1 cellular context compared by ENCODE assay signal in genomic region chr3:124784686-124785382, GRCh38.
TF ChIP-seq lines count a peak whose summit lies in the region.

No MANE protein-coding gene starts in this region.

TF ChIP-seq in GM12878, 131 proteins besides CTCF, POLR2A, EP300 and RAD21 (continued from another document and continues in another):
- no peak for TF ChIP-seq NKRF (conservative IDR thresholded peaks at IDR 0.05)
- TF ChIP-seq CEBPB (IDR thresholded peaks at IDR 0.05; ENCODE audit: borderline replicate concordance in 1 of 2, low read depth in 2 of 2, low read length in 2 of 2): no peak
- TF ChIP-seq CBX3 (IDR thresholded peaks at IDR 0.05; ENCODE audit: borderline replicate concordance, low read depth): no peak
- peak in 1 of 2 experiments; percentile 58; a peak in 2 of 4 replicates for TF ChIP-seq BHLHE40 (IDR thresholded peaks at IDR 0.05; ENCODE audit: borderline replicate concordance in 1 of 2, low read depth in 2 of 2, low read length in 1 of 2)
- TF ChIP-seq SREBF1 (IDR thresholded peaks at IDR 0.05; ENCODE audit: low read length): no peak
- no peak for TF ChIP-seq YBX1 (IDR thresholded peaks at IDR 0.05)
- TF ChIP-seq MLLT1 (IDR thresholded peaks at IDR 0.05): 0 out of 2 replicates have a peak, but pooled peaks have one; percentile 38
- TF ChIP-seq TCF7 (IDR thresholded peaks at IDR 0.05; ENCODE audit: borderline replicate concordance): no peak
- no peak for TF ChIP-seq JUNB (IDR thresholded peaks at IDR 0.05)
- peak; percentile 87 for TF ChIP-seq MEF2B (IDR thresholded peaks at IDR 0.05; ENCODE audit: partially characterized antibody, poor library complexity, severe bottlenecking)
- no peak for TF ChIP-seq EED (IDR thresholded peaks at IDR 0.05; ENCODE audit: low read depth)
- no peak for TF ChIP-seq ELK1 (IDR thresholded peaks at IDR 0.05; ENCODE audit: low read depth, low read length)
- TF ChIP-seq ZNF592 (IDR thresholded peaks at IDR 0.05): no peak
- TF ChIP-seq BACH1 (IDR thresholded peaks at IDR 0.05; ENCODE audit: borderline replicate concordance): no peak
- TF ChIP-seq MYC (IDR thresholded peaks at IDR 0.05; ENCODE audit: insufficient read depth, insufficient read length, insufficient replicate concordance, low read length, severe bottlenecking): no peak
- TF ChIP-seq HDGF (IDR thresholded peaks at IDR 0.05): no peak
- TF ChIP-seq SMC3 (IDR thresholded peaks at IDR 0.05; ENCODE audit: borderline replicate concordance, low read length): no peak
- TF ChIP-seq ZNF274 (IDR thresholded peaks at IDR 0.05; ENCODE audit: insufficient read depth, insufficient read length): no peak
- TF ChIP-seq CHD1 (IDR thresholded peaks at IDR 0.05; ENCODE audit: low read depth, low read length): no peak
- TF ChIP-seq CBX5 (IDR thresholded peaks at IDR 0.05; ENCODE audit: low read depth): no peak
- TF ChIP-seq ASH2L (IDR thresholded peaks at IDR 0.05; ENCODE audit: borderline replicate concordance, low read depth): no peak
- TF ChIP-seq IRF3 (IDR thresholded peaks at IDR 0.05): no peak
- TF ChIP-seq RBBP5 (conservative IDR thresholded peaks at IDR 0.05): no peak
- 0 out of 2 replicates have a peak, but pooled peaks have one; percentile 34 for TF ChIP-seq NFIC (IDR thresholded peaks at IDR 0.05; ENCODE audit: low read depth, low read length)
- no peak for TF ChIP-seq SMAD1 (IDR thresholded peaks at IDR 0.05; ENCODE audit: low read depth, partially characterized antibody)
- no peak for TF ChIP-seq RAD51 (IDR thresholded peaks at IDR 0.05)
- TF ChIP-seq NFXL1 (IDR thresholded peaks at IDR 0.05; ENCODE audit: borderline replicate concordance): no peak
- no peak for TF ChIP-seq SMAD5 (IDR thresholded peaks at IDR 0.05; ENCODE audit: low read depth)
- no peak for TF ChIP-seq FOXM1 (IDR thresholded peaks at IDR 0.05; ENCODE audit: low read depth, low read length)
- TF ChIP-seq POU2F2 (IDR thresholded peaks at IDR 0.05; ENCODE audit: borderline replicate concordance, low read depth, low read length): no peak
- TF ChIP-seq NR2C1 (IDR thresholded peaks at IDR 0.05): no peak
- TF ChIP-seq ZSCAN29 (IDR thresholded peaks at IDR 0.05): no peak
- TF ChIP-seq ZBED1 (IDR thresholded peaks at IDR 0.05; ENCODE audit: borderline replicate concordance): no peak
- no peak for TF ChIP-seq SIN3A (IDR thresholded peaks at IDR 0.05; ENCODE audit: low read depth, low read length)
- 0 out of 2 replicates have a peak, but pooled peaks have one; percentile 33 for TF ChIP-seq MYB (IDR thresholded peaks at IDR 0.05; ENCODE audit: borderline replicate concordance, low read depth, low read length)
- TF ChIP-seq ETV6 (conservative IDR thresholded peaks at IDR 0.05 in 1 of 2, IDR thresholded peaks at IDR 0.05 in 1 of 2; ENCODE audit: borderline replicate concordance in 1 of 2, low read depth in 1 of 2): no peak
- TF ChIP-seq CHD2 (IDR thresholded peaks at IDR 0.05; ENCODE audit: borderline replicate concordance, low read depth, low read length): peak; percentile 52; the same call in 1 of the 2 replicates
- TF ChIP-seq FOXK2 (IDR thresholded peaks at IDR 0.05): no peak
- no peak for TF ChIP-seq KLF5 (IDR thresholded peaks at IDR 0.05; ENCODE audit: partially characterized antibody)
- TF ChIP-seq EZH2 (IDR thresholded peaks at IDR 0.05; ENCODE audit: borderline replicate concordance, control insufficient read depth, low read depth, low read length): no peak
- no peak for TF ChIP-seq POLR2AphosphoS2 (IDR thresholded peaks at IDR 0.05; ENCODE audit: low read depth, low read length)
- no peak for TF ChIP-seq ZNF384 (IDR thresholded peaks at IDR 0.05; ENCODE audit: borderline replicate concordance, low read depth, low read length)
- no peak for TF ChIP-seq NR2C2 (IDR thresholded peaks at IDR 0.05; ENCODE audit: borderline replicate concordance, control insufficient read depth, insufficient read length, low read depth)
- no peak for TF ChIP-seq WRNIP1 (IDR thresholded peaks at IDR 0.05; ENCODE audit: borderline replicate concordance, low read depth, low read length)
- no peak for TF ChIP-seq HSF1 (IDR thresholded peaks at IDR 0.05; ENCODE audit: low read depth, low read length)
- no peak for TF ChIP-seq TARDBP (IDR thresholded peaks at IDR 0.05; ENCODE audit: borderline replicate concordance)
- no peak for TF ChIP-seq MXI1 (IDR thresholded peaks at IDR 0.05; ENCODE audit: low read depth, low read length)
- no peak; the same call in none of the 2 replicates for TF ChIP-seq RELB (IDR thresholded peaks at IDR 0.05; ENCODE audit: low read depth)
- 0 out of 2 replicates have a peak, but pooled peaks have one; percentile 23 for TF ChIP-seq TBL1XR1 (IDR thresholded peaks at IDR 0.05; ENCODE audit: low read depth, low read length)
- no peak for TF ChIP-seq SUPT20H (IDR thresholded peaks at IDR 0.05; ENCODE audit: borderline replicate concordance, control insufficient read depth, low read depth, low read length)
- no peak for TF ChIP-seq CBFB (IDR thresholded peaks at IDR 0.05; ENCODE audit: low read depth)
- TF ChIP-seq E2F8 (IDR thresholded peaks at IDR 0.05; ENCODE audit: low read depth, partially characterized antibody): no peak
- TF ChIP-seq DPF2 (IDR thresholded peaks at IDR 0.05): peak; percentile 90
- peak; percentile 90 for TF ChIP-seq GATAD2B (conservative IDR thresholded peaks at IDR 0.05; ENCODE audit: low read depth)
